In the genomic region with DNA sequence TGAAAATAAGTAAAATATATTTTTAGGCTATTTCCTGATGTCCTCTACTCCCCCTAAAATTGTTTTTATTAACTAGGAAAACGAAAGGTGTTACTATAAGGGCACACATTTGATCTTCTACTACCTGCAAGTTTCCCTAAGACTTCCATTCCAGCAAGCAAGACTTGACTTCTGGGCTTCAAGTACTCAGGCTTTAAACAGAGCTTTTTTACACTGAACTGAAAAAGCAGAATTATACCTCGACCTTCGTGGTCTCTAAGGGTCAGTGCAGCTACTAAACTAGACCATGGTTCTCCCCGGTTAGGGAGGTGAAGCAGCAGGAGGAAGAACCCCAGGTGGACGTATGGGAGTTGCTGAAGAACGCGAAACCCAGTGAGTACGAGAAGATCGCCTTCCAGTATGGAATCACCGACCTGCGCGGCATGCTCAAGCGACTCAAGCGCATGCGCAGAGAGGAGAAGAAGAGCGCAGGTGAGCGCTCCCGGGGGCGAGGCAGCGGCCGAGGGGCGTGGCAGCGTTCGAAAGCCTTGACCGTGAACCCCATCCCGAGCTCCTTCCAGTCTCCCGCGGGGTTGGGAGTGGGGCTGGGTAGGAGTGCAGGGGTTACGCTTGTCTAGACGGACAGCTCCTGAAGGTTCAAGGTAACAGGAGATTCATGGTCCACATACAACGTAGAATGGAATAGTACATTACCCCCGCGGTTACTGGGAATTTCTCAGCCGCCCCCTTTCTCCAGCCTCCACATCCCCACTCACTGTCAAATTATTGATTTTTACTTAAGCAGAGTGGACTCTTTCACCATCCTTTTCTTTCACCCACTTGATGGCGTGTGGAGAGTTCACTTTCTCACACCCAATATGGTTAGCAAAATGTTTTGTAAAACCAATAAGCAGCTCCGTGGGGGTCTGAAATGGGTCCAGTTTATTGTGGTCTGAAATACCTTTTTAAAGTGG, we compare ENCODE assay signal across 8 cellular contexts. TPM values are rescaled to one million over a fixed set of nuclear protein-coding genes. Genes with fewer than 3 reads are reported as not detected.
DNase-seq lines count a peak whose midpoint lies in the region; ATAC-seq and TF ChIP-seq lines count a peak whose summit lies in the region.

No MANE protein-coding gene starts in this region.

- H3K4me1 Mint-ChIP-seq in osteocyte (ENCODE audit: unreplicated experiment): peaks cover 3% of the 10 kb centered on the region

- H3K9me3 ChIP-seq in ES-I3 (ENCODE audit: control insufficient read depth, insufficient read depth, low read length) (no peaks in the 10 kb centered on the region), HAP-1 (no peaks in the 10 kb centered on the region)

- H3K27me3 Mint-ChIP-seq in osteocyte (ENCODE audit: unreplicated experiment): peaks cover 35% of the 10 kb centered on the region

- peaks cover 4% of the 10 kb centered on the region; the same call in 1 of the 2 replicates for H3K4me1 ChIP-seq in ES-I3 (ENCODE audit: insufficient read depth, low read length)
- no peaks in the 10 kb centered on the region for H3K4me1 ChIP-seq in foreskin keratinocyte
- H3K4me1 ChIP-seq in HAP-1: peaks cover 16% of the 10 kb centered on the region

- H3K27me3 ChIP-seq in foreskin keratinocyte (peaks cover 24% of the 10 kb centered on the region), HAP-1 (ENCODE audit: low read depth) (no peaks in the 10 kb centered on the region)

- H3K36me3 ChIP-seq in ES-I3 (ENCODE audit: insufficient read depth, low read length): no peaks in the 10 kb centered on the region
- no peaks in the 10 kb centered on the region for H3K36me3 ChIP-seq in HAP-1 (replicated peaks)

- no peak for TF ChIP-seq CTCF in foreskin keratinocyte (conservative IDR thresholded peaks at IDR 0.05)
- TF ChIP-seq CTCF in osteocyte (IDR thresholded peaks at IDR 0.05): no peak

- DNase-seq in NCI-H345 treated with DMSO at 0.1 percent for 48 hours (lab: John Stamatoyannopoulos, UW; ENCODE audit: unreplicated experiment) (peak; percentile 75), foreskin keratinocyte (peak in 1 of 2 donors; percentile 25), osteocyte (ENCODE audit: extremely low spot score, unreplicated experiment) (no peak), superior temporal gyrus (ENCODE audit: extremely low spot score) (no peak), germinal center (ENCODE audit: low spot score) (no peak), HAP-1 (ENCODE audit: low spot score in 2 of 2) (no peak), pons (ENCODE audit: low spot score) (no peak)

- H3K27ac ChIP-seq in foreskin keratinocyte: no peak overlapping the region

- peak; percentile 80 for ATAC-seq in foreskin keratinocyte

- in situ Hi-C loops in HAP-1 (cut with MboI; ENCODE audit: low sequenced_read_pairs): no loop called here

- H3K4me3 ChIP-seq in HAP-1: no peak overlapping the region

- H3K4me3 Mint-ChIP-seq in osteocyte (ENCODE audit: unreplicated experiment): peak overlapping the region; percentile 56

- peak overlapping the region; percentile 51; the same call in 1 of the 2 replicates for H3K9ac ChIP-seq in ES-I3 (ENCODE audit: low read depth, low read length)

- H3K9me3 Mint-ChIP-seq in osteocyte (ENCODE audit: unreplicated experiment): no peaks in the 10 kb centered on the region

- H3K36me3 Mint-ChIP-seq in osteocyte (ENCODE audit: unreplicated experiment): no peaks in the 10 kb centered on the region

- H3K27ac Mint-ChIP-seq in osteocyte (ENCODE audit: unreplicated experiment): no peak overlapping the region

RNA-seq across cellular contexts. Expression of a gene that starts 47.6 kb away (rescaled TPM):
- not detected in 2 replicates for total RNA-seq in foreskin keratinocyte
- polyA plus RNA-seq in foreskin keratinocyte: not detected in 2 replicates
- not detected in 2 replicates for total RNA-seq in osteocyte

RNA-seq across cellular contexts. Expression of a gene that starts 55.0 kb away (rescaled TPM):
- total RNA-seq in foreskin keratinocyte: 13.9 and 15.5 TPM in 2 replicates
- 12.0 and 15.9 TPM in 2 replicates for polyA plus RNA-seq in foreskin keratinocyte
- total RNA-seq in osteocyte: 26.2 and 26.7 TPM in 2 replicates
